ENCODE assay signal across 21 cellular contexts in genomic region chr9:105539452-105539851, GRCh38. TPM values are rescaled to one million over a fixed set of nuclear protein-coding genes. Genes with fewer than 3 reads are reported as not detected.
DNase-seq lines count a peak whose midpoint lies in the region; ATAC-seq and TF ChIP-seq lines count a peak whose summit lies in the region.
"Had no signal": no experiment of that assay in that cellular context is flagged by ENCODE, and none has a peak within 500 bp of the region (broad histone marks: within the 10 kb centered on the region; RNA-seq: fewer than 3 reads in every experiment).

No MANE protein-coding gene starts in this region.

- H4K20me1 ChIP-seq in Karpas-422 (ENCODE audit: insufficient read depth, low read depth, low read length) (no peaks in the 10 kb centered on the region), SU-DHL-6 (ENCODE audit: low read depth, low read length) (no peaks in the 10 kb centered on the region), neural progenitor cell (ENCODE audit: low read depth) (no peaks in the 10 kb centered on the region)

- H3K79me2 ChIP-seq in Karpas-422 (ENCODE audit: low read length) (no peaks in the 10 kb centered on the region), SU-DHL-6 (ENCODE audit: insufficient read depth, low read length) (no peaks in the 10 kb centered on the region), neural progenitor cell (ENCODE audit: low read depth) (no peaks in the 10 kb centered on the region)
- H3K79me2 ChIP-seq: parathyroid adenoma had no signal

- no peaks in the 10 kb centered on the region for H3K9me2 ChIP-seq in Karpas-422 (replicated peaks; ENCODE audit: insufficient read depth, low read length)
- no peaks in the 10 kb centered on the region for H3K9me2 ChIP-seq in SU-DHL-6 (replicated peaks; ENCODE audit: insufficient read depth, low read length)

- H3K9me3 ChIP-seq in Karpas-422 (ENCODE audit: low read length) = no peaks in the 10 kb centered on the region
- H3K9me3 ChIP-seq in SU-DHL-6 (ENCODE audit: insufficient read depth, low read length) = no peaks in the 10 kb centered on the region
- no peaks in the 10 kb centered on the region for H3K9me3 ChIP-seq in neural progenitor cell (ENCODE audit: low read depth)
- H3K9me3 ChIP-seq: gastroesophageal sphincter, MG63, upper lobe of left lung had no signal

- H3K4me1 Mint-ChIP-seq in neural progenitor cell = no peaks in the 10 kb centered on the region
- H3K4me1 Mint-ChIP-seq: CD4-positive, CD25-positive, alpha-beta regulatory T cell had no signal

- no peaks in the 10 kb centered on the region for H3K9me3 Mint-ChIP-seq in neural progenitor cell
- H3K9me3 Mint-ChIP-seq: CD4-positive, CD25-positive, alpha-beta regulatory T cell; T-helper 1 cell treated with Interleukin-12 subunit alpha and Interleukin-12 subunit beta and Interleukin-4 antibody, amounts not matched to agents 30 μg/mL and 1 μg/mL, for 36 hours had no signal

- H3K27me3 ChIP-seq in Karpas-422 (ENCODE audit: low read length) = no peaks in the 10 kb centered on the region
- no peaks in the 10 kb centered on the region for H3K27me3 ChIP-seq in SU-DHL-6 (ENCODE audit: low read length)
- H3K27me3 ChIP-seq in neural progenitor cell = no peaks in the 10 kb centered on the region
- H3K27me3 ChIP-seq: gastroesophageal sphincter, MG63, upper lobe of left lung had no signal

- no peak for ATAC-seq in HG02885 (IDR thresholded peaks at IDR 0.05; ENCODE audit: poor library complexity, unreplicated experiment)
- no peak for ATAC-seq in GM19023 (IDR thresholded peaks at IDR 0.05; ENCODE audit: unreplicated experiment)
- ATAC-seq: gastroesophageal sphincter; stimulated activated naive B cell treated with anti-CD40 and anti-IgM and Interleukin-4, amounts not matched to agents 10 μg/mL and 1 μg/mL and 100 μg/mL, for 72 hours had no signal

- H3K27ac Mint-ChIP-seq in neural progenitor cell = no peak overlapping the region
- H3K27ac Mint-ChIP-seq: CD4-positive, CD25-positive, alpha-beta regulatory T cell; stimulated activated naive B cell treated with anti-CD40 and anti-IgM and Interleukin-4, amounts not matched to agents 10 μg/mL and 1 μg/mL and 100 μg/mL, for 72 hours; T-helper 1 cell treated with Interleukin-12 subunit alpha and Interleukin-12 subunit beta and Interleukin-4 antibody, amounts not matched to agents 30 μg/mL and 1 μg/mL, for 36 hours had no signal

- H3K9ac ChIP-seq in Karpas-422 (ENCODE audit: low read length) = no peak overlapping the region
- H3K9ac ChIP-seq in SU-DHL-6 (ENCODE audit: low read length) = no peak overlapping the region
- H3K9ac ChIP-seq in neural progenitor cell = no peak overlapping the region
- H3K9ac ChIP-seq: parathyroid adenoma had no signal

- H3K4me1 ChIP-seq in Karpas-422 (ENCODE audit: low read length) = no peaks in the 10 kb centered on the region
- no peaks in the 10 kb centered on the region for H3K4me1 ChIP-seq in neural progenitor cell
- H3K4me1 ChIP-seq: gastroesophageal sphincter, parathyroid adenoma, upper lobe of left lung had no signal

- H3K4me3 ChIP-seq in Karpas-422 (ENCODE audit: low read length) = no peak overlapping the region
- no peak overlapping the region for H3K4me3 ChIP-seq in SU-DHL-6 (ENCODE audit: insufficient read depth, low read length, poor library complexity, severe bottlenecking)
- no peak overlapping the region for H3K4me3 ChIP-seq in neural progenitor cell
- H3K4me3 ChIP-seq: gastroesophageal sphincter, MG63, upper lobe of left lung had no signal

- DNase-seq in EL (peak; percentile 4), Karpas-422 (peak; percentile 59), neural progenitor cell (ENCODE audit: low spot score) (no peak), NCI-H1930 (lab: John Stamatoyannopoulos, UW) (no peak)
- DNase-seq: activated CD4-positive, CD25-positive, alpha-beta regulatory T cell; amniotic stem cell; CD4-positive, CD25-positive, alpha-beta regulatory T cell; cerebellar nuclear complex; HCEC 1CT; MG63; NCI-H2081; NCI-H69; RPMI8226; stimulated activated naive B cell treated with anti-CD40 and anti-IgM and Interleukin-4, amounts not matched to agents 10 μg/mL and 1 μg/mL and 100 μg/mL, for 72 hours; upper lobe of left lung had no signal

- H3K4me3 Mint-ChIP-seq in neural progenitor cell = no peak overlapping the region
- H3K4me3 Mint-ChIP-seq: CD4-positive, CD25-positive, alpha-beta regulatory T cell; stimulated activated naive B cell treated with anti-CD40 and anti-IgM and Interleukin-4, amounts not matched to agents 10 μg/mL and 1 μg/mL and 100 μg/mL, for 72 hours; T-helper 1 cell treated with Interleukin-12 subunit alpha and Interleukin-12 subunit beta and Interleukin-4 antibody, amounts not matched to agents 30 μg/mL and 1 μg/mL, for 36 hours had no signal

- H3K36me3 Mint-ChIP-seq in neural progenitor cell = peaks cover 35% of the 10 kb centered on the region
- H3K36me3 Mint-ChIP-seq: CD4-positive, CD25-positive, alpha-beta regulatory T cell had no signal

- no peaks in the 10 kb centered on the region for H3K27me3 Mint-ChIP-seq in neural progenitor cell (ENCODE audit: insufficient read depth, low read depth)
- H3K27me3 Mint-ChIP-seq: CD4-positive, CD25-positive, alpha-beta regulatory T cell; stimulated activated naive B cell treated with anti-CD40 and anti-IgM and Interleukin-4, amounts not matched to agents 10 μg/mL and 1 μg/mL and 100 μg/mL, for 72 hours had no signal

- H3F3A ChIP-seq in SU-DHL-6 (ENCODE audit: insufficient read depth) (no peaks in the 10 kb centered on the region), neural progenitor cell (ENCODE audit: low read depth) (peaks cover 3% of the 10 kb centered on the region)

- TF ChIP-seq CTCF in SU-DHL-6 (IDR thresholded peaks at IDR 0.05; ENCODE audit: insufficient read depth, low read length, poor library complexity, severe bottlenecking) = peak; percentile 26
- TF ChIP-seq CTCF in neural progenitor cell (IDR thresholded peaks at IDR 0.05) = peak; percentile 23

- no peak overlapping the region for H2AFZ ChIP-seq in Karpas-422 (ENCODE audit: low read length)
- no peak overlapping the region for H2AFZ ChIP-seq in SU-DHL-6 (ENCODE audit: low read depth, low read length, severe bottlenecking)
- no peak overlapping the region for H2AFZ ChIP-seq in neural progenitor cell (replicated peaks)
- H2AFZ ChIP-seq: parathyroid adenoma had no signal

- H3K4me2 ChIP-seq in Karpas-422 (ENCODE audit: low read depth, low read length, poor library complexity, severe bottlenecking) (no peak overlapping the region), SU-DHL-6 (ENCODE audit: low read depth, low read length, poor library complexity, severe bottlenecking) (no peak overlapping the region), neural progenitor cell (no peak overlapping the region)

- H3K36me3 ChIP-seq in Karpas-422 (ENCODE audit: insufficient read depth, low read length) = no peaks in the 10 kb centered on the region
- no peaks in the 10 kb centered on the region for H3K36me3 ChIP-seq in SU-DHL-6 (ENCODE audit: low read length)
- peaks cover 9% of the 10 kb centered on the region for H3K36me3 ChIP-seq in neural progenitor cell

- H3K27ac ChIP-seq in Karpas-422 (ENCODE audit: low read length) = no peak overlapping the region
- H3K27ac ChIP-seq in SU-DHL-6 (ENCODE audit: low read depth, low read length) = no peak overlapping the region
- H3K27ac ChIP-seq in neural progenitor cell = no peak overlapping the region
- H3K27ac ChIP-seq: gastroesophageal sphincter, parathyroid adenoma, upper lobe of left lung had no signal

RNA-seq across cellular contexts. Expression of gene FKTN, which starts 18.5 kb away (rescaled TPM):
- total RNA-seq in Karpas-422 (2014; rRNA removed; shearing (Covaris generic); ENCODE audit: low replicate concordance) = 9.3 and 22.0 TPM in 2 replicates
- total RNA-seq in neural progenitor cell (ENCODE audit: low replicate concordance) = 34.2 and 57.7 TPM in 2 replicates

Comparison
In these comparisons a context has a peak if more than half of its experiments do, and no peak if none do; other contexts are left out.
1. DNase-seq: peak in EL (single experiment) and Karpas-422 (single experiment); none in neural progenitor cell (single experiment) and NCI-H1930 (0 of 2).